9 cellular contexts compared by ENCODE assay signal in the genomic region with DNA sequence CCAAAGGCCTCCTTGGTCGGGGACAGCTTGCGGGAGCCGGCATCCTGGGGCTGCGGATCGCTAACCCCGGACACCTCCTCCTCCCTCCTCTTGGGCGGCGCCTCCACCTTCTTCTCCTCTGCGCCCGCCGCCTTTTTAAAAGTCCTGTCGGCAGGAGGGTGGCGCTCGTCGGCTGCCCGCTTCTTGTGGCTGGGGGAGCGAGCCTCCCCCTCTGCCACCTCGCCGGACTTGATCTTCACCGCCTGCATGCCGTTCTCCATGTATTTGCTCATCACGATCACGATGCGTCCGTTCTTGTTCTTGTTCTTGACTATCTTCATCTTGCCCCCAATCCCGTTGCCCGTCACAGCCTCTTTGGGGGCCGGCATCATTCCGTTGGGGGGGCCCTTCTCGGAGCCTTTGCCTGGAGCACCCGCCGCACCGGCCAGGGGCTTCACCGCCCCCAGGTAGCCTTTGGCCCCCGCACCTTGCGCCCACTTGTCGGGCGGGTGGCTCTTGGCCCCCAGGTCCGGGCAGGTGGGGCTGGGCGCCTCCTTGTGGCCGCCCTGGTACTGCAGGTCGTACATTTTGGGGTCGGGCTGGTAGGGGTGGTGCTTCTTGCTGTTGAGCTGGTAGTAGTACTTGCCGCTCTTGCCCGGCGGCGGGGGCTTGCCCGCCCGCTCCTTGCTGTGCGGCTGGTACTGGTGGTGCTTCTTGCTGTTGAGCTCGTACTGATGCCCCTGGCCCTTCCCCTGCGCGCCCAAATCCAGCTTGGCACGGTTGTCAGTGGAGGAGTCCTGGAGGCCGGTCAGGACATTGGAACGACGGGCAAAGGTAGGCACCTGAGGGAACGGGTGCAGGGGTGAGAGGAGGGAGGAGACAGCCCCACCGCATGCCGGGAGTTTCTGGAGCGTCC. TPM values are rescaled to one million over a fixed set of nuclear protein-coding genes. Genes with fewer than 3 reads are reported as not detected.
A peak's percentile ranks its signal among the peaks of the same experiment; 100 is the strongest.
DNase-seq lines count a peak whose midpoint lies in the region; ATAC-seq and TF ChIP-seq lines count a peak whose summit lies in the region.
"Had no signal": no experiment of that assay in that cellular context is flagged by ENCODE, and none has a peak within 500 bp of the region (broad histone marks: within the 10 kb centered on the region; RNA-seq: fewer than 3 reads in every experiment).

No MANE protein-coding gene starts in this region.

- intact Hi-C loops in stomach (cut with DNase I; ENCODE audit: low total_unique reads), result loop anchor here (5.0 kb wide), 1 partner anchor 38 kb away; the partner anchor contains the start of gene CBX8

- H3K4me3 ChIP-seq in fibroblast of pulmonary artery (replicated peaks; ENCODE audit: low read depth, low read length) (no peak overlapping the region), stomach (no peak overlapping the region)
- H3K4me3 ChIP-seq: skin epidermis had no signal

- DNase-seq in activated CD8-positive, alpha-beta memory T cell treated with anti-CD3 and anti-CD28 coated beads for 24 hours, result peak; percentile 84
- no peak for DNase-seq in activated CD8-positive, alpha-beta memory T cell treated with anti-CD3 and anti-CD28 coated beads, Interleukin-2, amount 10 ng/mL, durations not matched to agents 7 days and 5 days
- DNase-seq in T-helper 17 cell (peak in 1 of 3 donors; percentile 48), fibroblast of pulmonary artery (ENCODE audit: low read depth) (no peak), stomach (no peak), NCI-H1105 (lab: John Stamatoyannopoulos, UW) (no peak)

- H3K9me3 ChIP-seq in T-helper 17 cell (ENCODE audit: control insufficient read depth, low read length, poor library complexity, severe bottlenecking), result no peaks in the 10 kb centered on the region
- no peaks in the 10 kb centered on the region for H3K9me3 ChIP-seq in stomach

- peaks cover 64 to 87% (median 84%) of the 10 kb centered on the region in 4 donors for H3K4me1 ChIP-seq in stomach

- no peak overlapping the region for H3K4me3 Mint-ChIP-seq in activated CD8-positive, alpha-beta memory T cell treated with anti-CD3 and anti-CD28 coated beads, Interleukin-2, amount 10 ng/mL, durations not matched to agents 7 days and 5 days
- peak overlapping the region; percentile 75 for H3K4me3 Mint-ChIP-seq in T-helper 17 cell

- ATAC-seq in activated CD8-positive, alpha-beta memory T cell treated with anti-CD3 and anti-CD28 coated beads, Interleukin-2, amount 10 ng/mL, durations not matched to agents 7 days and 5 days, result no peak
- ATAC-seq in T-helper 17 cell, result no peak
- no peak for ATAC-seq in HG02852 (IDR thresholded peaks at IDR 0.05; ENCODE audit: unreplicated experiment)
- no peak for ATAC-seq in HG03565 (IDR thresholded peaks at IDR 0.05; ENCODE audit: unreplicated experiment)

- TF ChIP-seq EP300 in stomach (IDR thresholded peaks at IDR 0.05), result no peak

- WGBS in stomach, 5 donors, result 85 to 90% (median 89%) methylated on average over 51 to 61 of the region's 61 CpGs

- CTCF ChIA-PET in activated CD8-positive, alpha-beta memory T cell treated with anti-CD3 and anti-CD28 coated beads, Interleukin-2, amount 10 ng/mL, durations not matched to agents 7 days and 5 days (lab: Charles Lee), result interaction anchor here (0.8 to 3.3 kb wide), 13 partner anchors 10 to 45 kb away, joined by 3 to 38 read pairs (median 6); partner anchors contain the start of gene CBX8

- H3K4me1 Mint-ChIP-seq in activated CD8-positive, alpha-beta memory T cell treated with anti-CD3 and anti-CD28 coated beads, Interleukin-2, amount 10 ng/mL, durations not matched to agents 7 days and 5 days, result peaks cover 30% of the 10 kb centered on the region
- H3K4me1 Mint-ChIP-seq in T-helper 17 cell, result peaks cover 18% of the 10 kb centered on the region

- peaks cover 4% of the 10 kb centered on the region for H3K27me3 Mint-ChIP-seq in activated CD8-positive, alpha-beta memory T cell treated with anti-CD3 and anti-CD28 coated beads, Interleukin-2, amount 10 ng/mL, durations not matched to agents 7 days and 5 days
- no peaks in the 10 kb centered on the region for H3K27me3 Mint-ChIP-seq in T-helper 17 cell

- peak; percentile 51 for TF ChIP-seq CTCF in fibroblast of pulmonary artery (IDR thresholded peaks at IDR 0.05; ENCODE audit: low read length, missing control alignments)
- TF ChIP-seq CTCF in stomach (IDR thresholded peaks at IDR 0.05), result peak in 5 of 7 experiments; percentile 30 to 67 (median 54)

- no peak overlapping the region for H3K27ac ChIP-seq in stomach
- H3K27ac ChIP-seq: skin epidermis had no signal

- peaks cover 18 to 23% (median 22%) of the 10 kb centered on the region in 4 donors for H3K36me3 ChIP-seq in stomach

- H3K36me3 Mint-ChIP-seq in activated CD8-positive, alpha-beta memory T cell treated with anti-CD3 and anti-CD28 coated beads, Interleukin-2, amount 10 ng/mL, durations not matched to agents 7 days and 5 days, result peaks cover 26% of the 10 kb centered on the region
- peaks cover 10% of the 10 kb centered on the region for H3K36me3 Mint-ChIP-seq in T-helper 17 cell (ENCODE audit: low read depth)

- H3K27me3 ChIP-seq in stomach, result peaks cover 0 to 3% (median 2%) of the 10 kb centered on the region in 3 donors

- TF ChIP-seq POLR2A in stomach (IDR thresholded peaks at IDR 0.05), result no peak

- H3K27ac Mint-ChIP-seq in activated CD8-positive, alpha-beta memory T cell treated with anti-CD3 and anti-CD28 coated beads, Interleukin-2, amount 10 ng/mL, durations not matched to agents 7 days and 5 days, result no peak overlapping the region
- no peak overlapping the region for H3K27ac Mint-ChIP-seq in T-helper 17 cell

- no peaks in the 10 kb centered on the region for H3K9me3 Mint-ChIP-seq in activated CD8-positive, alpha-beta memory T cell treated with anti-CD3 and anti-CD28 coated beads, Interleukin-2, amount 10 ng/mL, durations not matched to agents 7 days and 5 days (ENCODE audit: low read depth)

RNA-seq across cellular contexts. Expression of gene CBX4, which starts 4.4 kb away (rescaled TPM):
- total RNA-seq in activated CD8-positive, alpha-beta memory T cell treated with anti-CD3 and anti-CD28 coated beads, Interleukin-2, amount 10 ng/mL, durations not matched to agents 7 days and 5 days, result 10 to 100 TPM; 28.3 to 36.7 TPM
- total RNA-seq in T-helper 17 cell, result 100 to 1,000 TPM; 103 to 110 TPM
- 1 to 10 TPM; 1.8 to 9.8 (median 7.8) TPM for total RNA-seq in stomach
- polyA plus RNA-seq in stomach, result 10 to 100 TPM in 1 of 3 donors, 1 to 10 TPM in 2; 7.6 to 10.6 (median 9.3) TPM

RNA-seq across cellular contexts. Expression of gene CBX8, which starts 37.9 kb away (rescaled TPM):
- 1 to 10 TPM; 6.8 to 8.6 TPM for total RNA-seq in activated CD8-positive, alpha-beta memory T cell treated with anti-CD3 and anti-CD28 coated beads, Interleukin-2, amount 10 ng/mL, durations not matched to agents 7 days and 5 days
- 1 to 10 TPM; 2.5 to 3.6 TPM for total RNA-seq in T-helper 17 cell
- 100 to 1,000 TPM in 1 of 5 donors, 10 to 100 TPM in 1, 1 to 10 TPM in 1, not detected in 2; 2.8 to 140 (median 12.0) TPM for total RNA-seq in stomach
- 1 to 10 TPM in 2 of 3 donors, under 1 TPM in 1; 0.76 to 3.4 (median 1.4) TPM for polyA plus RNA-seq in stomach

RNA-seq across cellular contexts. Expression of gene CBX2, which starts 56.9 kb away (rescaled TPM):
- total RNA-seq in activated CD8-positive, alpha-beta memory T cell treated with anti-CD3 and anti-CD28 coated beads, Interleukin-2, amount 10 ng/mL, durations not matched to agents 7 days and 5 days, result 1 to 10 TPM; 5.3 to 6.8 TPM
- total RNA-seq in T-helper 17 cell, result under 1 TPM in 1 of 2 donors, not detected in 1; 0.18 TPM
- 1 to 10 TPM in 2 of 5 donors, under 1 TPM in 1, not detected in 2; under 0.01 to 1.3 (median 1.0) TPM for total RNA-seq in stomach
- polyA plus RNA-seq in stomach, result 1 to 10 TPM in 1 of 3 donors, under 1 TPM in 1, not detected in 1; 0.93 to 1.2 TPM
